Comparison of ENCODE assay signal across 2 cellular contexts in the genomic region with DNA sequence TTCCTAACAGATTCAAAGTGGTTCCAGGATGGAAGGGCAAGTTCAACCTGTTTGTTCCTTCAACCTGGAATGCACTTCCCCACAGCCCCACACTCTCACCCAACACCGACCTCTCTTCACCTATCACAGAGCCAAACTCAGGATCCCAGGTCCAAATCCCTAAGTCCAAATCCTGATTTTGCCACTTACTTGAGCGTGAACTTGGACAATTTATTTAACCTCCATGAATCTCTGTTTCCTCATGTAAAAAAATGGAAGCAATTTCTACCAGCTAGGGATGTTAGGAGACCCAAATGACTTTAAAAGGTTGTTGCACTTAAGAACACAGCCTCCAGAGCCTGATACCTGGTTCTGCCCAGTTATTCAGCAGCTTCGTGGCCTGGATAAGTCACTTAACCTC.
TF ChIP-seq lines count a peak whose summit lies in the region.

No MANE protein-coding gene starts in this region.

TF ChIP-seq in SK-N-SH, 30 proteins besides CTCF, POLR2A, EP300 and RAD21 (continued from another document):
- no peak for TF ChIP-seq GABPA (IDR thresholded peaks at IDR 0.05; ENCODE audit: low read depth)
- no peak for TF ChIP-seq ELF1 (IDR thresholded peaks at IDR 0.05)
- TF ChIP-seq RCOR1 (IDR thresholded peaks at IDR 0.05; ENCODE audit: low read length) = no peak
- no peak for TF ChIP-seq FOXJ3 (CRISPR knock-in tag; IDR thresholded peaks at IDR 0.05)
- TF ChIP-seq NRF1 (IDR thresholded peaks at IDR 0.05; ENCODE audit: low read depth, low read length) = no peak
- no peak for TF ChIP-seq USF1 (IDR thresholded peaks at IDR 0.05; ENCODE audit: borderline replicate concordance, low read depth)
- no peak for TF ChIP-seq SMC3 (IDR thresholded peaks at IDR 0.05; ENCODE audit: low read depth, low read length)
- TF ChIP-seq, protein P1, sequence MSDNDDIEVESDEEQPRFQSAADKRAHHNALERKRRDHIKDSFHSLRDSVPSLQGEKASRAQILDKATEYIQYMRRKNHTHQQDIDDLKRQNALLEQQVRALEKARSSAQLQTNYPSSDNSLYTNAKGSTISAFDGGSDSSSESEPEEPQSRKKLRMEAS (IDR thresholded peaks at IDR 0.05; ENCODE audit: low read depth) = no peak
- no peak for TF ChIP-seq TAF1 (IDR thresholded peaks at IDR 0.05; ENCODE audit: borderline replicate concordance, low read depth, low read length)

TF ChIP-seq in SK-N-SH treated with all-trans-retinoic acid at 6 μM for 48 hours, 23 proteins besides CTCF, POLR2A, EP300 and RAD21 (continued from another document):
- TF ChIP-seq CREB5 (CRISPR knock-in tag; IDR thresholded peaks at IDR 0.05; ENCODE audit: low read depth) (no peak), ZC3H10 (CRISPR knock-in tag; IDR thresholded peaks at IDR 0.05) (no peak), ZNF565 (CRISPR knock-in tag; conservative IDR thresholded peaks at IDR 0.05; ENCODE audit: low read depth) (no peak)
